8 cellular contexts compared by ENCODE assay signal in the genomic region with DNA sequence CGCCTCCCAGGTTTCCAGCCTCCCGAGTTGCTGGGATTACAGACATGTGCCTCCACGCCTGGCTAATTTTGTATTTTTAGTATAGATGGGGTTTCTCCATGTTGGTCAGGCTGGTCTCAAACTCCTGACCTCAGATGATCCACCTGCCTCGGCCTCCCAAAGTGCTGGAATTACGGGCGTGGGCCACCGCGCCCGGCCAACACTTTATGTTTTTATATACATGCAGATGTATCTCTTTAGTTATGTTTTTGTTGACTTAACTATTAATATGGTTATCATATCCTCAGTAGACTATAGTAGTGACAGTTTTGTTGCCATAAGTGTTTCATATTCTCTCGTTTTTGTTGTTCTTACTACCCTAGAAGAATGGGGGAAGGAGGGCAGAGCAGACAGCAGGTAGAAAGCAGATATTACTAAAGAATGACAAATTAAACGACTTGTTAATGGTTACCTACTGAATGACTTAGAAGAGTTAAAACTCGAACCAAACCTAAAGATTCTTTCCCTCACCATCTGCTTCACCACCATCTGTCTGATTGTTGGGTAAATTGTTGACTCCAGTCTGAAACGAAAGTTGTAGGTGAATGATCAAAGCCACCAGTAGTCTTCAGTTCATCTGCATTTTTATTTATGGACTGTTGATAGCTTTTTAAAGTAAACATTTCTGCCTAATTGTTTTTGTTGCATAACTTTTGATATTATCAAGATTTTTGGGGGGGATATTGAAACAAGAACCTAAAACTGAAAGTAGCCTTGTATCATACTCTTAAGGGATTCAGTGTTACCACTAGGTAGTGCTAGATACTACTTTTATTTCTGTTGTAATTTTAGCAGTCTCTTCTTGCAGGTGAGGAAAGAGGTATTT.
DNase-seq lines count a peak whose midpoint lies in the region; ATAC-seq and TF ChIP-seq lines count a peak whose summit lies in the region.

No MANE protein-coding gene starts in this region.

- TF ChIP-seq EP300 in gastroesophageal sphincter (IDR thresholded peaks at IDR 0.05), result no peak

- WGBS in gastroesophageal sphincter (ENCODE audit: low coverage in 1 of 2), 2 donors, result 78 to 80% methylated on average over 8 to 11 of the region's 13 CpGs

- TF ChIP-seq CTCF in AG10803 (conservative IDR thresholded peaks at IDR 0.05; ENCODE audit: low read length) (peak; percentile 69), GM12875 (IDR thresholded peaks at IDR 0.05; ENCODE audit: borderline replicate concordance, insufficient read depth, low read depth, low read length) (peak; percentile 30; the same call in 1 of the 2 replicates), VCaP (conservative IDR thresholded peaks at IDR 0.05) (peak; percentile 74), gastroesophageal sphincter (IDR thresholded peaks at IDR 0.05) (peak; percentile 19 to 54 (median 34))

- peaks cover 33% of the 10 kb centered on the region for H3K36me3 ChIP-seq in Karpas-422 (ENCODE audit: insufficient read depth, low read length)
- H3K36me3 ChIP-seq in gastroesophageal sphincter, result peaks cover 0 to 86% of the 10 kb centered on the region in 2 donors

- no peak overlapping the region for H3K4me3 Mint-ChIP-seq in stimulated activated memory B cell treated with anti-CD40 and anti-IgM and Interleukin-4, amounts not matched to agents 10 μg/mL and 1 μg/mL and 100 μg/mL, for 72 hours

- H3K9me2 ChIP-seq in Karpas-422 (replicated peaks; ENCODE audit: insufficient read depth, low read length), result no peaks in the 10 kb centered on the region

- H3K4me1 ChIP-seq in Karpas-422 (ENCODE audit: low read length) (peaks cover 13% of the 10 kb centered on the region), gastroesophageal sphincter (peaks cover 0 to 7% (median 0%) of the 10 kb centered on the region in 3 donors)

- H3K79me2 ChIP-seq in Karpas-422 (ENCODE audit: low read length), result peaks cover 6% of the 10 kb centered on the region; the same call in 1 of the 2 replicates

- H3K27ac Mint-ChIP-seq in stimulated activated memory B cell treated with anti-CD40 and anti-IgM and Interleukin-4, amounts not matched to agents 10 μg/mL and 1 μg/mL and 100 μg/mL, for 72 hours, result peak overlapping the region; percentile 40

- H3K36me3 Mint-ChIP-seq in stimulated activated memory B cell treated with anti-CD40 and anti-IgM and Interleukin-4, amounts not matched to agents 10 μg/mL and 1 μg/mL and 100 μg/mL, for 72 hours, result peaks cover 25% of the 10 kb centered on the region

- no peaks in the 10 kb centered on the region for H3K9me3 Mint-ChIP-seq in stimulated activated memory B cell treated with anti-CD40 and anti-IgM and Interleukin-4, amounts not matched to agents 10 μg/mL and 1 μg/mL and 100 μg/mL, for 72 hours

- no peak overlapping the region for H2AFZ ChIP-seq in Karpas-422 (ENCODE audit: low read length)

- H3K9me3 ChIP-seq in Karpas-422 (ENCODE audit: low read length), result no peaks in the 10 kb centered on the region
- no peaks in the 10 kb centered on the region for H3K9me3 ChIP-seq in gastroesophageal sphincter

- H3K4me3 ChIP-seq in AG10803 (ENCODE audit: low read length) (no peak overlapping the region), GM12875 (ENCODE audit: low read depth, low read length) (no peak overlapping the region), Karpas-422 (ENCODE audit: low read length) (peak overlapping the region; percentile 25), gastroesophageal sphincter (peak overlapping the region in 1 of 2 donors; percentile 21)

- no peak for TF ChIP-seq POLR2A in gastroesophageal sphincter (IDR thresholded peaks at IDR 0.05)

- no peaks in the 10 kb centered on the region for H3K27me3 Mint-ChIP-seq in stimulated activated memory B cell treated with anti-CD40 and anti-IgM and Interleukin-4, amounts not matched to agents 10 μg/mL and 1 μg/mL and 100 μg/mL, for 72 hours

- no peak overlapping the region for H3K27ac ChIP-seq in Karpas-422 (ENCODE audit: low read length)
- H3K27ac ChIP-seq in VCaP, result no peak overlapping the region
- H3K27ac ChIP-seq in gastroesophageal sphincter, result no peak overlapping the region

- H3K4me1 Mint-ChIP-seq in stimulated activated memory B cell treated with anti-CD40 and anti-IgM and Interleukin-4, amounts not matched to agents 10 μg/mL and 1 μg/mL and 100 μg/mL, for 72 hours, result peaks cover 8% of the 10 kb centered on the region

- H3K4me2 ChIP-seq in Karpas-422 (ENCODE audit: low read depth, low read length, poor library complexity, severe bottlenecking), result peak overlapping the region; percentile 49

- H4K20me1 ChIP-seq in Karpas-422 (ENCODE audit: insufficient read depth, low read depth, low read length), result no peaks in the 10 kb centered on the region

- peak; percentile 25 for DNase-seq in AG10803 (ENCODE audit: low read depth)
- peak; percentile 58 for DNase-seq in Karpas-422
- no peak for DNase-seq in epidermal melanocyte (ENCODE audit: insufficient read length, low spot score)

- ATAC-seq in gastroesophageal sphincter, result no peak
- no peak for ATAC-seq in stimulated activated memory B cell treated with anti-CD40 and anti-IgM and Interleukin-4, amounts not matched to agents 10 μg/mL and 1 μg/mL and 100 μg/mL, for 72 hours
- no peak for ATAC-seq in GM21825 (IDR thresholded peaks at IDR 0.05; ENCODE audit: unreplicated experiment)

- H3K9ac ChIP-seq in Karpas-422 (ENCODE audit: low read length), result peak overlapping the region; percentile 18; the same call in 1 of the 2 replicates

- H3K27me3 ChIP-seq in Karpas-422 (ENCODE audit: low read length) (no peaks in the 10 kb centered on the region), gastroesophageal sphincter (no peaks in the 10 kb centered on the region)
